Comparison of ENCODE assay signal across 1 cellular context in the genomic region with DNA sequence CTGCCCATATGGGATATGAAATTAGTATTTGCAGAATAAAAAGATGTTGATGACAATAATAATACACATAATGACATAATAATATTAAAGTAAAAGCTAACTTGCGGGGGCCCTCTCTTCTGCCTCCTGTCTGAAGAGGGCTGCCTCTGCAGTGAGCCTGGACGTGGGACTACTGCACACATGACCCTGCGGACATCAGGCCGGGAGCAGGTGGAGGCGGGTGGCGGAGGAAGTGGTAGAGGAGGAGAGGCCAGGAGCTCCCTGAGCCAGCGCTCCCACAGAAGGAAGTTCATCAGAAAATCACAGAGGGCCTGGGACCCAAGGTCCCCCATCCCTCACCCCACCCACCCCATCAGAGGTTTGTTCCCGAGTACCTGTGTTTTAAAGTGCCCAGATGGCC.
TF ChIP-seq lines count a peak whose summit lies in the region.

No MANE protein-coding gene starts in this region.

TF ChIP-seq in GM23338, 12 proteins besides CTCF, POLR2A, EP300 and RAD21 (continued from another document):
- TF ChIP-seq ZNF462 (CRISPR knock-in tag; IDR thresholded peaks at IDR 0.05) (no peak), JUNB (IDR thresholded peaks at IDR 0.05; ENCODE audit: unreplicated experiment) (no peak), STAT1 (IDR thresholded peaks at IDR 0.05; ENCODE audit: unreplicated experiment) (no peak), NANOG (IDR thresholded peaks at IDR 0.05; ENCODE audit: borderline replicate concordance) (no peak), REST (IDR thresholded peaks at IDR 0.05; ENCODE audit: unreplicated experiment) (no peak), ZNF114 (CRISPR knock-in tag; IDR thresholded peaks at IDR 0.05) (no peak), EZH2phosphoT487 (IDR thresholded peaks at IDR 0.05; ENCODE audit: unreplicated experiment) (no peak)
